ENCODE assay signal across 11 cellular contexts in the genomic region with DNA sequence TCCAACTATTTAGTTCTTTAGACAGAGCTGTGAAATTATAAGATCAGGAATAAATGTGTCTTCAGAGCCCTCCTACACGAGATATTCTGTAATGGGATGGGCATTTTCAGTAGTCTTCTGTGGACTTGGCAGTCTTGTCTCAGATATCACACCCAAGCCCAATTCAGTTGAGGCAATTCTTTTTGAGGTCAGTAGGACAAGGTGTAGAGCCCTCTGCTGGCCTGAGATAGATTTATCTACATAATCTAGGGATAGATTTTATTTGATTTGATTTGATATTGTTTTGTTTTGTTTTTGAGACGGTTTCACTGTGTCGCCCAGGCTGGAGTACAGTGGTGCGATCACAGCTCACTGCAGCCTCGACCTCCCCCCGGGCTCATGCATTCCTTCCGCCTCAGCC.
DNase-seq lines count a peak whose midpoint lies in the region; ATAC-seq and TF ChIP-seq lines count a peak whose summit lies in the region.
"Had no signal": no experiment of that assay in that cellular context is flagged by ENCODE, and none has a peak within 500 bp of the region (broad histone marks: within the 10 kb centered on the region; RNA-seq: fewer than 3 reads in every experiment).

No MANE protein-coding gene starts in this region.

- ATAC-seq in Right ventricle myocardium inferior (no peak), GM19452 (IDR thresholded peaks at IDR 0.05; ENCODE audit: unreplicated experiment) (no peak)

- POLR2A ChIA-PET in HEK293 (lab: Yijun Ruan, JAX) (no interaction called here), RWPE1 (lab: Yijun Ruan, JAX; ENCODE audit: low non-redundant PET) (no interaction called here)

- peak; percentile 11 for DNase-seq in AG08396 (ENCODE audit: low spot score)
- peak; percentile 23 for DNase-seq in RWPE1 (ENCODE audit: low spot score)
- DNase-seq in foreskin fibroblast = peak; percentile 24 to 71
- DNase-seq in ascending aorta (ENCODE audit: low spot score in 2 of 2) = no peak
- no peak for DNase-seq in Right ventricle myocardium inferior (ENCODE audit: missing footprints)
- DNase-seq in NCI-H1694 (lab: John Stamatoyannopoulos, UW) = no peak
- DNase-seq: activated CD4-positive, alpha-beta T cell treated with anti-CD3 and anti-CD28 coated beads for 4 hours; erythroblast; retina had no signal

- no peak overlapping the region for H3K4me3 ChIP-seq in HEK293 (ENCODE audit: low read depth, low read length)
- H3K4me3 ChIP-seq in foreskin fibroblast (ENCODE audit: low read depth in 1 of 2, low read length in 2 of 2) = no peak overlapping the region
- H3K4me3 ChIP-seq in ascending aorta = no peak overlapping the region

- CTCF ChIA-PET in HEK293 (lab: Yijun Ruan, JAX) (interaction anchor here (0.6 to 2.9 kb wide), 15 partner anchors 9 to 718 kb away, joined by 3 to 19 read pairs (median 5); no protein-coding TSS in a partner anchor), RWPE1 (lab: Yijun Ruan, JAX) (interaction anchor here (0.6 kb wide), 1 partner anchor 119 kb away, joined by 5 read pairs; no protein-coding TSS in a partner anchor)

- H3K27ac ChIP-seq in HEK293 (ENCODE audit: extremely low read depth, low read depth, low read length) = no peak overlapping the region
- no peak overlapping the region for H3K27ac ChIP-seq in RWPE1
- no peak overlapping the region for H3K27ac ChIP-seq in ascending aorta

- no peaks in the 10 kb centered on the region for H3K9me3 ChIP-seq in HEK293 (ENCODE audit: control insufficient read depth, insufficient read depth, low read depth, low read length)
- H3K9me3 ChIP-seq in ascending aorta = no peaks in the 10 kb centered on the region

- H3K27me3 ChIP-seq in ascending aorta = no peaks in the 10 kb centered on the region

- H3K4me1 ChIP-seq in HEK293 (ENCODE audit: control insufficient read depth, insufficient read depth, low read length) (peaks cover 5% of the 10 kb centered on the region; the same call in 1 of the 2 replicates), ascending aorta (no peaks in the 10 kb centered on the region)

- H3K36me3 ChIP-seq in HEK293 (ENCODE audit: control insufficient read depth in 2 of 2, insufficient read depth in 1 of 2, low read length in 2 of 2) = peaks cover 0 to 6% of the 10 kb centered on the region in 2 experiments; a peak in 1 of 3 replicates
- no peaks in the 10 kb centered on the region for H3K36me3 ChIP-seq in ascending aorta

- TF ChIP-seq CTCF in HEK293 (tag by site-specific recombination; IDR thresholded peaks at IDR 0.05) = peak; percentile 39; the same call in 1 of the 2 replicates
- no peak for TF ChIP-seq CTCF in RWPE1 (conservative IDR thresholded peaks at IDR 0.05; ENCODE audit: low read depth)
- TF ChIP-seq CTCF in foreskin fibroblast (IDR thresholded peaks at IDR 0.05; ENCODE audit: low read depth, low read length) = peak; percentile 28
- no peak for TF ChIP-seq CTCF in ascending aorta (IDR thresholded peaks at IDR 0.05)

- intact Hi-C loops in ascending aorta (cut with DNase I) = no loop called here
- intact Hi-C loops in Right ventricle myocardium inferior (cut with DNase I) = no loop called here

TF ChIP-seq in HEK293, 187 proteins besides CTCF, POLR2A, EP300 and RAD21:
- TF ChIP-seq ZNF211 (tag by site-specific recombination; IDR thresholded peaks at IDR 0.05; ENCODE audit: low read depth) = no peak
- TF ChIP-seq ZNF239 (tag by site-specific recombination; IDR thresholded peaks at IDR 0.05) = no peak
- no peak for TF ChIP-seq ZNF423 (tag by site-specific recombination; IDR thresholded peaks at IDR 0.05)
- TF ChIP-seq KLF10 (tag by site-specific recombination; IDR thresholded peaks at IDR 0.05) = no peak
- TF ChIP-seq ZFHX2 (tag by site-specific recombination; conservative IDR thresholded peaks at IDR 0.05) = no peak
- no peak for TF ChIP-seq ZNF776 (tag by site-specific recombination; IDR thresholded peaks at IDR 0.05; ENCODE audit: borderline replicate concordance)
- TF ChIP-seq, protein P1, sequence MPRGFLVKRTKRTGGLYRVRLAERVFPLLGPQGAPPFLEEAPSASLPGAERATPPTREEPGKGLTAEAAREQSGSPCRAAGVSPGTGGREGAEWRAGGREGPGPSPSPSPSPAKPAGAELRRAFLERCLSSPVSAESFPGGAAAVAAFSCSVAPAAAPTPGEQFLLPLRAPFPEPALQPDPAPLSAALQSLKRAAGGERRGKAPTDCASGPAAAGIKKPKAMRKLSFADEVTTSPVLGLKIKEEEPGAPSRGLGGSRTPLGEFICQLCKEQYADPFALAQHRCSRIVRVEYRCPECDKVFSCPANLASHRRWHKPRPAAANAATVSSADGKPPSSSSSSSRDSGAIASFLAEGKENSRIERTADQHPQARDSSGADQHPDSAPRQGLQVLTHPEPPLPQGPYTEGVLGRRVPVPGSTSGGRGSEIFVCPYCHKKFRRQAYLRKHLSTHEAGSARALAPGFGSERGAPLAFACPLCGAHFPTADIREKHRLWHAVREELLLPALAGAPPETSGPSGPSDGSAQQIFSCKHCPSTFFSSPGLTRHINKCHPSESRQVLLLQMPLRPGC (tag by site-specific recombination; IDR thresholded peaks at IDR 0.05) = no peak
- no peak for TF ChIP-seq ZNF768 (tag by site-specific recombination; IDR thresholded peaks at IDR 0.05)
- TF ChIP-seq MZF1 (tag by site-specific recombination; IDR thresholded peaks at IDR 0.05; ENCODE audit: borderline replicate concordance) = no peak

Comparison
In these comparisons a context has a peak if more than half of its experiments do, and no peak if none do; other contexts are left out.
1. DNase-seq: peak in AG08396 (single experiment), RWPE1 (single experiment) and foreskin fibroblast (2 of 2); none in ascending aorta (0 of 2), Right ventricle myocardium inferior (single experiment) and NCI-H1694 (single experiment).
2. CTCF ChIP-seq: peak in HEK293 (single experiment) and foreskin fibroblast (single experiment); none in RWPE1 (single experiment) and ascending aorta (0 of 3).